10 cellular contexts compared by ENCODE assay signal in the genomic region with DNA sequence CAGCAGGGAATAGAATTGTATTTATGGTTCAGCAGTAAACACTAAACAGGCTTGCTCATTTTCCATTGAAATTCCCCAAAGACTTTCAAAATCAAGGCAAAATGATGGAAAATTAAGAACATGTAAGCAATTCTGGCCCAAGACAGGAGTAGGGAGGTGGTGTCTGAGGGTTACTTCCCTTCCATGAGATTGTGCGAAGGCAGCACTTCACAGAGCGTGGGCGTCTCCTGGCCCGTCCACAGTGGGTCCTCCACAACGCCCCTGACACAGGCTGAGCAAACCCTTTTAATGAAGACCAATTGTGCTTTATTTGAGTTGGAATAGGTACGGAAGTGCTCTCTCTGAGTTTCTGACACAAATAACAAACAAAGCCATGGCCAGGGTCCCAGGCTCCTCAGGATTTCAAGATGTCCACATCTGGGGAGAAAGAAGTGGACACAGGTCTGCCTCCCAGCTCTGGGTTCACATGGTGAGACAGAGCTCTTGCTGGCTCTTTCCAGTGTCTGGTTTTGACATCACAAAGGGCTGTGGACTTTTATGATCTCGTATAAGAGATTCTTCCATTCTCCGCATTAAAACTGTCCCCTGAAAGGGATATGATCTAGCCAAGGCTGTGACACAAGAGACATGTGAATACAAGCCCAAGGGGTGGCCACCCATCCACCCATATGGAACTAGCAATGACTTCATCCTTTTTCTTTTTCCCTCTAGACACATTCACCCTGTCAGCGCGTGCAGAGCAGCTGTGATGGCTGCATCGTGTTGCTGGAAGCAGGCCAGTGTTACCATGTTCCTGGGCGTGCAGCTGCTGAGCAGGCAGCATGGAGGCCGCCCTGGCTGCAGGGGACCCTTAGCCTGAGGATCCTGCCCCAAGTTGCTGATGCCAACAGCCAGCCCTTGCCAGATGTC.
DNase-seq lines count a peak whose midpoint lies in the region; ATAC-seq, FAIRE-seq and TF ChIP-seq lines count a peak whose summit lies in the region.
"Had no signal": no experiment of that assay in that cellular context is flagged by ENCODE, and none has a peak within 500 bp of the region (broad histone marks: within the 10 kb centered on the region; RNA-seq: fewer than 3 reads in every experiment).

No MANE protein-coding gene starts in this region.

- H3K4me3 ChIP-seq in small intestine (ENCODE audit: low read depth in 1 of 2, low read length in 2 of 2), result no peak overlapping the region
- H3K4me3 ChIP-seq in ascending aorta, result no peak overlapping the region

- no peaks in the 10 kb centered on the region for H3K4me1 ChIP-seq in small intestine (ENCODE audit: control insufficient read depth in 2 of 2, insufficient read depth in 1 of 2, low read depth in 1 of 2, low read length in 1 of 2)
- H3K4me1 ChIP-seq in ascending aorta, result peaks cover 0 to 8% of the 10 kb centered on the region in 2 donors

- 61 to 74% (median 69%) methylated on average over 13 of the region's 13 CpGs for WGBS in small intestine, 3 donors

- H3K27ac ChIP-seq in small intestine (ENCODE audit: low read depth in 1 of 2, low read length in 1 of 2), result no peak overlapping the region
- no peak overlapping the region for H3K27ac ChIP-seq in ascending aorta

- no peak for FAIRE-seq in small intestine (lab: Jason Lieb, UNC)

- H3K9me3 ChIP-seq in small intestine (ENCODE audit: control insufficient read depth, low read depth), result no peaks in the 10 kb centered on the region
- no peaks in the 10 kb centered on the region for H3K9me3 ChIP-seq in ascending aorta

- intact Hi-C loops in left cardiac atrium (cut with DNase I) (no loop called here), ascending aorta (cut with DNase I) (no loop called here)

- ATAC-seq in left cardiac atrium (peak; percentile 79 to 80), GM21825 (IDR thresholded peaks at IDR 0.05; ENCODE audit: unreplicated experiment) (no peak), left lobe of liver (no peak)

- H3K27me3 ChIP-seq in small intestine (ENCODE audit: control insufficient read depth in 2 of 2, insufficient read depth in 2 of 2, low read length in 2 of 2) (no peaks in the 10 kb centered on the region), ascending aorta (no peaks in the 10 kb centered on the region)

- peak; percentile 93 for DNase-seq in LHCN-M2 (ENCODE audit: low read depth)
- peak in 35 of 56 donors; percentile 4 to 77 (median 36) for DNase-seq in amygdala (lab: John Stamatoyannopoulos, UW)
- DNase-seq in left cardiac atrium, result peak; percentile 65
- DNase-seq in small intestine, result peak; percentile 6
- DNase-seq in H4 (ENCODE audit: low spot score), result no peak
- no peak for DNase-seq in ascending aorta (ENCODE audit: low spot score in 2 of 2)
- no peak for DNase-seq in left lobe of liver (ENCODE audit: low spot score)
- DNase-seq: NCI-H526 treated with DMSO at 0.1 percent for 48 hours, trophoblast cell had no signal

- no peaks in the 10 kb centered on the region for H3K36me3 ChIP-seq in small intestine (ENCODE audit: control insufficient read depth in 2 of 2, insufficient read depth in 2 of 2, low read length in 2 of 2)
- H3K36me3 ChIP-seq in ascending aorta, result no peaks in the 10 kb centered on the region

- TF ChIP-seq CTCF in ascending aorta (IDR thresholded peaks at IDR 0.05), result no peak

Comparison
In these comparisons a context has a peak if more than half of its experiments do, and no peak if none do; other contexts are left out.
1. DNase-seq: peak in LHCN-M2 (single experiment), amygdala (35 of 56), left cardiac atrium (single experiment) and small intestine (single experiment); none in H4 (single experiment), ascending aorta (0 of 2) and left lobe of liver (single experiment).
2. ATAC-seq: peak in left cardiac atrium (2 of 2); none in GM21825 (single experiment) and left lobe of liver (single experiment).